ENCODE assay signal across 8 cellular contexts in genomic region chr9:69971643-69972449, GRCh38.
DNase-seq lines count a peak whose midpoint lies in the region; ATAC-seq and TF ChIP-seq lines count a peak whose summit lies in the region.

No MANE protein-coding gene starts in this region.

- in situ Hi-C loops in mammary epithelial cell (cut with MboI; ENCODE audit: low sequenced_read_pairs in 2 of 2) = loop anchor here (5.0 to 25.0 kb wide), 3 partner anchors 140 to 615 kb away; no protein-coding TSS in a partner anchor

- H3K79me2 ChIP-seq in mammary epithelial cell (ENCODE audit: insufficient read depth, low read length) = no peaks in the 10 kb centered on the region

- no peak for ATAC-seq in GM21367 (IDR thresholded peaks at IDR 0.05; ENCODE audit: unreplicated experiment)

- no peaks in the 10 kb centered on the region for H3K9me3 Mint-ChIP-seq in CD4-positive, alpha-beta memory T cell

- no peaks in the 10 kb centered on the region for H3K4me1 ChIP-seq in CD4-positive, alpha-beta memory T cell (ENCODE audit: insufficient read depth, low read length)
- peaks cover 13% of the 10 kb centered on the region for H3K4me1 ChIP-seq in mammary epithelial cell (ENCODE audit: insufficient read depth, low read length)

- intact Hi-C loops in CD4-positive, alpha-beta memory T cell (cut with micrococcal nuclease) = no loop called here
- intact Hi-C loops in mammary epithelial cell (cut with micrococcal nuclease) = loop anchor here (1.0 to 10.0 kb wide), 6 partner anchors 72 to 630 kb away; partner anchors contain the start of gene KLF9

- H3K4me2 ChIP-seq in mammary epithelial cell (ENCODE audit: insufficient read depth, low read depth, low read length) = no peak overlapping the region

- peak; percentile 60 for TF ChIP-seq CTCF in GM20000 (IDR thresholded peaks at IDR 0.05; ENCODE audit: extremely low read depth, missing control alignments)
- peak; percentile 89 to 97 for TF ChIP-seq CTCF in mammary epithelial cell (conservative IDR thresholded peaks at IDR 0.05 in 1 of 2, IDR thresholded peaks at IDR 0.05 in 1 of 2; ENCODE audit: extremely low read depth in 1 of 2, insufficient read depth in 1 of 2, low read depth in 1 of 2, low read length in 2 of 2)

- BruUV-seq in mammary epithelial cell (replicated peaks; lab: Mats Ljungman, UMichigan) = no TSS peak

- no peaks in the 10 kb centered on the region for H3K36me3 Mint-ChIP-seq in CD4-positive, alpha-beta memory T cell

- 49% methylated on average over 16 of the region's 16 CpGs for WGBS in mammary epithelial cell (ENCODE audit: low coverage, missing lambda C conversion rate)

- H3K4me3 Mint-ChIP-seq in CD4-positive, alpha-beta memory T cell = no peak overlapping the region

- no peak overlapping the region for H3K4me3 ChIP-seq in CD4-positive, alpha-beta memory T cell (ENCODE audit: low read length in 2 of 2)
- H3K4me3 ChIP-seq in mammary epithelial cell (replicated peaks in 1 of 3; ENCODE audit: insufficient read depth in 1 of 3, low read depth in 2 of 3, low read length in 3 of 3) = no peak overlapping the region

- CTCF ChIA-PET in CD4-positive, alpha-beta memory T cell (lab: Charles Lee; ENCODE audit: partially characterized antibody) = interaction anchor here (0.9 to 4.5 kb wide), 4 partner anchors 8 to 631 kb away, joined by 3 to 33 read pairs (median 4); no protein-coding TSS in a partner anchor
- CTCF ChIA-PET in mammary epithelial cell (lab: Charles Lee; ENCODE audit: low non-redundant PET) = interaction anchor here (0.6 to 2.4 kb wide), 7 partner anchors 41 to 638 kb away, joined by 3 to 16 read pairs (median 3); no protein-coding TSS in a partner anchor

- peak in 4 of 5 donors; percentile 20 to 30 (median 23) for DNase-seq in CD4-positive, alpha-beta memory T cell
- DNase-seq in GM20000 (ENCODE audit: low spot score) (peak; percentile 58), NCI-H1105 (lab: John Stamatoyannopoulos, UW) (peak; percentile 55), T-helper 9 cell (peak; percentile 15), mammary epithelial cell (peak; percentile 46), inferior parietal cortex (ENCODE audit: extremely low spot score) (peak; percentile 80)
- DNase-seq in stimulated activated CD4-positive, alpha-beta T cell treated with anti-CD3 and anti-CD28 coated beads, Interleukin-15, amount 100 ng/mL, for 24 hours = peak; percentile 67

- dilution Hi-C loops in mammary epithelial cell (cut with HindIII; ENCODE audit: low sequenced_read_pairs) = loop anchor here (25.0 kb wide), 2 partner anchors 140 to 290 kb away; partner anchors contain the start of gene SMC5

- peaks cover 4 to 11% of the 10 kb centered on the region in 2 donors for H3K27me3 Mint-ChIP-seq in CD4-positive, alpha-beta memory T cell

- no peak overlapping the region for H2AFZ ChIP-seq in mammary epithelial cell (ENCODE audit: low read depth, low read length)

- peaks cover 0 to 4% (median 0%) of the 10 kb centered on the region in 4 donors for H3K4me1 Mint-ChIP-seq in CD4-positive, alpha-beta memory T cell

- no peaks in the 10 kb centered on the region for H3K9me3 ChIP-seq in CD4-positive, alpha-beta memory T cell (ENCODE audit: control insufficient read depth in 1 of 2, low read length in 2 of 2)
- no peaks in the 10 kb centered on the region for H3K9me3 ChIP-seq in mammary epithelial cell (replicated peaks; ENCODE audit: insufficient read depth, low read length)

- POLR2A ChIA-PET in CD4-positive, alpha-beta memory T cell (lab: Charles Lee; ENCODE audit: partially characterized antibody) = no interaction called here

- no peaks in the 10 kb centered on the region for H3K27me3 ChIP-seq in CD4-positive, alpha-beta memory T cell (ENCODE audit: insufficient read depth, low read length)
- no peaks in the 10 kb centered on the region for H3K27me3 ChIP-seq in mammary epithelial cell (ENCODE audit: insufficient read depth, low read length)

- H3K27ac ChIP-seq in CD4-positive, alpha-beta memory T cell (ENCODE audit: low read depth, low read length) = no peak overlapping the region
- no peak overlapping the region for H3K27ac ChIP-seq in mammary epithelial cell (ENCODE audit: insufficient read depth, low read depth, low read length)

- H3K9ac ChIP-seq in mammary epithelial cell (ENCODE audit: insufficient read depth, low read length) = no peak overlapping the region

- peak overlapping the region in 1 of 7 donors; percentile 29 for H3K27ac Mint-ChIP-seq in CD4-positive, alpha-beta memory T cell

- H4K20me1 ChIP-seq in mammary epithelial cell (ENCODE audit: insufficient read depth, low read length) = no peaks in the 10 kb centered on the region

- no peaks in the 10 kb centered on the region for H3K36me3 ChIP-seq in CD4-positive, alpha-beta memory T cell (ENCODE audit: insufficient read depth, low read length)
- no peaks in the 10 kb centered on the region for H3K36me3 ChIP-seq in mammary epithelial cell (ENCODE audit: insufficient read depth, low read length)

Comparison
In these comparisons a context has a peak if more than half of its experiments do, and no peak if none do; other contexts are left out.
1. DNase-seq: peak in every context shown above with its lines; median percentile 80 in inferior parietal cortex; 67 in stimulated activated CD4-positive, alpha-beta T cell treated with anti-CD3 and anti-CD28 coated beads, Interleukin-15, amount 100 ng/mL, for 24 hours; 58 in GM20000; 55 in NCI-H1105; 46 in mammary epithelial cell; 23 in CD4-positive, alpha-beta memory T cell; 15 in T-helper 9 cell.